ENCODE assay signal across 20 cellular contexts in genomic region chr20:10595230-10595629, GRCh38.
"Had no signal": no experiment of that assay in that cellular context is flagged by ENCODE, and none has a peak within 500 bp of the region (broad histone marks: within the 10 kb centered on the region; RNA-seq: fewer than 3 reads in every experiment).

No MANE protein-coding gene starts in this region.

- DNase-seq: activated CD4-positive, alpha-beta T cell treated with anti-CD3 and anti-CD28 coated beads, Interleukin-2, amount 10 ng/mL, durations not matched to agents 7 days and 5 days; activated CD8-positive, alpha-beta T cell treated with anti-CD3 and anti-CD28 coated beads, Interleukin-2, amount 10 ng/mL, durations not matched to agents 7 days and 5 days; activated effector memory CD4-positive, alpha-beta T cell treated with Interleukin-2 at 50 U/mL for 16 hours; activated naive CD4-positive, alpha-beta T cell treated with anti-CD3 and anti-CD28 coated beads, Interleukin-2, amount 50 U/mL, for 16 hours; activated T-cell treated with anti-CD3 and anti-CD28 coated beads, Interleukin-2, amount 50 U/mL, for 24 hours; cerebellar nuclear complex; effector CD8-positive, alpha-beta T cell; nucleus accumbens; small intestine; stimulated activated CD4-positive, alpha-beta T cell treated with anti-CD3 and anti-CD28 coated beads, Interleukin-4, amount 100 ng/mL, for 1 hour; stimulated activated naive CD8-positive, alpha-beta T cell treated with anti-CD3 and anti-CD28 coated beads, Interleukin-15, amount 100 ng/mL, for 72 hours had no signal

- H3K9me3 Mint-ChIP-seq: activated CD4-positive, alpha-beta T cell treated with anti-CD3 and anti-CD28 coated beads, Interleukin-2, amount 10 ng/mL, durations not matched to agents 7 days and 5 days; activated T-cell treated with anti-CD3 and anti-CD28 coated beads, Interleukin-2, amount 50 U/mL, for 24 hours; dendritic cell treated with granulocyte-macrophage colony-stimulating factor and Interleukin-4, amounts not matched to agents 40 ng/mL and 50 ng/mL, for 4 days; nephron; stimulated activated naive CD8-positive, alpha-beta T cell treated with anti-CD3 and anti-CD28 coated beads, Interleukin-15, amount 100 ng/mL, for 72 hours had no signal

- H3K4me1 ChIP-seq: breast epithelium had no signal

- ATAC-seq: activated CD4-positive, CD25-positive, alpha-beta regulatory T cell treated with anti-CD3 and anti-CD28 coated beads, Interleukin-2, amount 50 U/mL, for 24 hours; activated CD8-positive, alpha-beta T cell treated with anti-CD3 and anti-CD28 coated beads, Interleukin-2, amount 10 ng/mL, durations not matched to agents 7 days and 5 days; left lobe of liver; stimulated activated naive CD8-positive, alpha-beta T cell treated with anti-CD3 and anti-CD28 coated beads, Interleukin-15, amount 100 ng/mL, for 72 hours had no signal

- H3K27ac ChIP-seq: breast epithelium, esophagus muscularis mucosa had no signal

- H3K36me3 ChIP-seq: ascending aorta, breast epithelium, esophagus muscularis mucosa had no signal

- H3K9me3 ChIP-seq: ascending aorta, breast epithelium, esophagus muscularis mucosa had no signal

- H3K27me3 Mint-ChIP-seq: activated CD4-positive, alpha-beta T cell treated with anti-CD3 and anti-CD28 coated beads, Interleukin-2, amount 10 ng/mL, durations not matched to agents 7 days and 5 days; activated T-cell treated with anti-CD3 and anti-CD28 coated beads, Interleukin-2, amount 50 U/mL, for 24 hours; dendritic cell treated with granulocyte-macrophage colony-stimulating factor and Interleukin-4, amounts not matched to agents 40 ng/mL and 50 ng/mL, for 4 days; progenitor cell of endocrine pancreas; stimulated activated naive CD8-positive, alpha-beta T cell treated with anti-CD3 and anti-CD28 coated beads, Interleukin-15, amount 100 ng/mL, for 72 hours had no signal

- H3K27ac Mint-ChIP-seq: activated CD4-positive, alpha-beta T cell treated with anti-CD3 and anti-CD28 coated beads, Interleukin-2, amount 10 ng/mL, durations not matched to agents 7 days and 5 days; activated CD8-positive, alpha-beta T cell treated with anti-CD3 and anti-CD28 coated beads, Interleukin-2, amount 10 ng/mL, durations not matched to agents 7 days and 5 days; activated T-cell treated with anti-CD3 and anti-CD28 coated beads, Interleukin-2, amount 50 U/mL, for 24 hours; dendritic cell treated with granulocyte-macrophage colony-stimulating factor and Interleukin-4, amounts not matched to agents 40 ng/mL and 50 ng/mL, for 4 days; progenitor cell of endocrine pancreas had no signal

- H3K27me3 ChIP-seq: ascending aorta, breast epithelium, esophagus muscularis mucosa had no signal

- H3K4me3 Mint-ChIP-seq: activated CD4-positive, alpha-beta T cell treated with anti-CD3 and anti-CD28 coated beads, Interleukin-2, amount 10 ng/mL, durations not matched to agents 7 days and 5 days; activated CD8-positive, alpha-beta T cell treated with anti-CD3 and anti-CD28 coated beads, Interleukin-2, amount 10 ng/mL, durations not matched to agents 7 days and 5 days; activated T-cell treated with anti-CD3 and anti-CD28 coated beads, Interleukin-2, amount 50 U/mL, for 24 hours; dendritic cell treated with granulocyte-macrophage colony-stimulating factor and Interleukin-4, amounts not matched to agents 40 ng/mL and 50 ng/mL, for 4 days; nephron; stimulated activated naive CD8-positive, alpha-beta T cell treated with anti-CD3 and anti-CD28 coated beads, Interleukin-15, amount 100 ng/mL, for 72 hours had no signal

- H3K4me3 ChIP-seq: ascending aorta, breast epithelium, esophagus muscularis mucosa, lung had no signal
